11 cellular contexts compared by ENCODE assay signal in genomic region chr17:28928061-28928460, GRCh38. TPM values are rescaled to one million over a fixed set of nuclear protein-coding genes. Genes with fewer than 3 reads are reported as not detected.
DNase-seq lines count a peak whose midpoint lies in the region; ATAC-seq and TF ChIP-seq lines count a peak whose summit lies in the region.
"Had no signal": no experiment of that assay in that cellular context is flagged by ENCODE, and none has a peak within 500 bp of the region (broad histone marks: within the 10 kb centered on the region; RNA-seq: fewer than 3 reads in every experiment).

No MANE protein-coding gene starts in this region.

- no peaks in the 10 kb centered on the region for H3K27me3 ChIP-seq in lower lobe of right lung (ENCODE audit: low read depth)
- H3K27me3 ChIP-seq: BE2C had no signal

- H3K4me3 ChIP-seq in lower lobe of right lung = no peak overlapping the region

- no peaks in the 10 kb centered on the region for H3K9me3 ChIP-seq in lower lobe of right lung
- H3K9me3 ChIP-seq: BE2C had no signal

- no peak overlapping the region for H3K27ac ChIP-seq in lower lobe of right lung

- intact Hi-C loops in lower lobe of right lung (cut with DNase I) = no loop called here

- H3K4me1 ChIP-seq in lower lobe of right lung = peaks cover 28% of the 10 kb centered on the region

- H3K36me3 ChIP-seq in lower lobe of right lung = peaks cover 39% of the 10 kb centered on the region
- H3K36me3 ChIP-seq: BE2C had no signal

- ATAC-seq in esophagus mucosa = peak; percentile 69
- no peak for ATAC-seq in lower lobe of right lung
- ATAC-seq in GM21526 (IDR thresholded peaks at IDR 0.05; ENCODE audit: low FRiP score, unreplicated experiment) = no peak

- no peak for TF ChIP-seq CTCF in lower lobe of right lung (IDR thresholded peaks at IDR 0.05)

- peak; percentile 38 for DNase-seq in stimulated activated naive CD4-positive, alpha-beta T cell treated with Interleukin-2 at 50 U/mL for 16 hours (lab: John Stamatoyannopoulos, UW)
- DNase-seq in stimulated activated naive CD4-positive, alpha-beta T cell (lab: John Stamatoyannopoulos, UW) = no peak
- DNase-seq in activated CD4-positive, alpha-beta T cell treated with anti-CD3 and anti-CD28 coated beads, Interleukin-2, amount 50 U/mL, for 4 hours = peak; percentile 10
- DNase-seq in lower lobe of right lung (no peak), DMS 273 (lab: John Stamatoyannopoulos, UW; ENCODE audit: unreplicated experiment) (no peak), epidermal melanocyte (ENCODE audit: insufficient read length, low spot score) (no peak)
- DNase-seq: anterior cingulate cortex, BE2C, NCI-H187 treated with DMSO at 0.1 percent for 48 hours had no signal

RNA-seq across cellular contexts. Expression of gene PHF12, which starts 23.3 kb away (rescaled TPM):
- total RNA-seq in esophagus mucosa (14.2 TPM), lower lobe of right lung (36.2 TPM)

RNA-seq across cellular contexts. Expression of gene DHRS13, which starts 25.2 kb away (rescaled TPM):
- total RNA-seq in esophagus mucosa (10.0 TPM), lower lobe of right lung (10.6 TPM)

RNA-seq across cellular contexts. Expression of gene FLOT2, which starts 30.5 kb away (rescaled TPM):
- total RNA-seq in esophagus mucosa (111 TPM), lower lobe of right lung (170 TPM)

Comparison
In these comparisons a context has a peak if more than half of its experiments do, and no peak if none do; other contexts are left out.
1. DNase-seq: peak in stimulated activated naive CD4-positive, alpha-beta T cell treated with Interleukin-2 at 50 U/mL for 16 hours (single experiment) and activated CD4-positive, alpha-beta T cell treated with anti-CD3 and anti-CD28 coated beads, Interleukin-2, amount 50 U/mL, for 4 hours (2 of 2); none in stimulated activated naive CD4-positive, alpha-beta T cell (0 of 6), lower lobe of right lung (single experiment), DMS 273 (single experiment) and epidermal melanocyte (single experiment).